Comparison of ENCODE assay signal across 19 cellular contexts in genomic region chr13:99129050-99129449, GRCh38.
"Had no signal": no experiment of that assay in that cellular context is flagged by ENCODE, and none has a peak within 500 bp of the region (broad histone marks: within the 10 kb centered on the region; RNA-seq: fewer than 3 reads in every experiment).

No MANE protein-coding gene starts in this region.

- H3K9ac ChIP-seq: SK-N-SH had no signal

- ATAC-seq: Panc1, PC-3, T-cell had no signal

- H3K9me2 ChIP-seq: SK-N-SH had no signal

- H3K4me2 ChIP-seq: SK-N-SH had no signal

- DNase-seq: KBM-7, NCI-H1092 treated with DMSO at 0.1 percent for 48 hours, NCI-H1436, NCI-H187, NCI-H2029, NCI-H2081 treated with DMSO at 0.1 percent for 48 hours, NCI-H2171, NCI-H345, NCI-H446 treated with DMSO at 0.1 percent for 48 hours, NCI-H510A treated with DMSO at 0.1 percent for 48 hours, NCI-H526, NCI-H748 treated with DMSO at 0.1 percent for 48 hours, PC-3, SHP77, SK-N-SH, SW 1271, T-cell had no signal

- H3K9me3 ChIP-seq: SK-N-SH had no signal

- H3K27ac ChIP-seq: RWPE1 had no signal
